1 cellular context compared by ENCODE assay signal in genomic region chr7:125775319-125775718, GRCh38.
TF ChIP-seq lines count a peak whose summit lies in the region.

No MANE protein-coding gene starts in this region.

TF ChIP-seq in GM12878, 131 proteins besides CTCF, POLR2A, EP300 and RAD21 (continued from another document):
- no peak for TF ChIP-seq NKRF (conservative IDR thresholded peaks at IDR 0.05)
- TF ChIP-seq NR2C2 (IDR thresholded peaks at IDR 0.05; ENCODE audit: borderline replicate concordance, control insufficient read depth, insufficient read length, low read depth), result no peak
- no peak for TF ChIP-seq FOS (IDR thresholded peaks at IDR 0.05; ENCODE audit: borderline replicate concordance, extremely low read depth, insufficient read length)
- TF ChIP-seq MTA3 (IDR thresholded peaks at IDR 0.05; ENCODE audit: borderline replicate concordance, low read length), result no peak
